15 cellular contexts compared by ENCODE assay signal in genomic region chr14:105069554-105069886, GRCh38. TPM values are rescaled to one million over a fixed set of nuclear protein-coding genes. Genes with fewer than 3 reads are reported as not detected.
DNase-seq lines count a peak whose midpoint lies in the region; ATAC-seq and TF ChIP-seq lines count a peak whose summit lies in the region.
"Had no signal": no experiment of that assay in that cellular context is flagged by ENCODE, and none has a peak within 500 bp of the region (broad histone marks: within the 10 kb centered on the region; RNA-seq: fewer than 3 reads in every experiment).

No MANE protein-coding gene starts in this region.

- intact Hi-C loops in activated CD4-positive, alpha-beta T cell treated with anti-CD3 and anti-CD28 coated beads, Interleukin-2, amount 10 ng/mL, durations not matched to agents 24 days and 14 days (cut with micrococcal nuclease) = loop anchor here (5.0 to 10.0 kb wide), 2 partner anchors 225 to 423 kb away; partner anchors contain the start of gene TEDC1
- intact Hi-C loops in activated T-helper 1 cell treated with anti-CD3 and anti-CD28 coated beads, Interleukin-12 subunit alpha, Interleukin-12 subunit beta, Interleukin-2, Interleukin-4 antibody, amounts not matched to agents 30 ng/mL and 10 ng/mL and 1 ng/mL, durations not matched to agents 14 hours and 24 hours and 36 hours (cut with micrococcal nuclease) = no loop called here

- peaks cover 2% of the 10 kb centered on the region for H3K36me3 Mint-ChIP-seq in activated CD4-positive, alpha-beta T cell treated with anti-CD3 and anti-CD28 coated beads, Interleukin-2, amount 10 ng/mL, durations not matched to agents 24 days and 14 days (ENCODE audit: low read depth)
- no peaks in the 10 kb centered on the region for H3K36me3 Mint-ChIP-seq in activated T-helper 1 cell treated with anti-CD3 and anti-CD28 coated beads, Interleukin-12 subunit alpha, Interleukin-12 subunit beta, Interleukin-2, Interleukin-4 antibody, amounts not matched to agents 30 ng/mL and 10 ng/mL and 1 ng/mL, durations not matched to agents 14 hours and 24 hours and 36 hours (ENCODE audit: low read depth)
- no peaks in the 10 kb centered on the region for H3K36me3 Mint-ChIP-seq in natural killer cell treated with Interleukin-12 subunit alpha and Interleukin-12 subunit beta and Interleukin-15 and Interleukin-18, amount 100 ng/mL, for 72 hours

- peaks cover 6% of the 10 kb centered on the region for H3K27me3 Mint-ChIP-seq in activated CD4-positive, alpha-beta T cell treated with anti-CD3 and anti-CD28 coated beads, Interleukin-2, amount 10 ng/mL, durations not matched to agents 24 days and 14 days
- H3K27me3 Mint-ChIP-seq in activated T-helper 1 cell treated with anti-CD3 and anti-CD28 coated beads, Interleukin-12 subunit alpha, Interleukin-12 subunit beta, Interleukin-2, Interleukin-4 antibody, amounts not matched to agents 30 ng/mL and 10 ng/mL and 1 ng/mL, durations not matched to agents 14 hours and 24 hours and 36 hours (ENCODE audit: insufficient read depth) = peaks cover 6% of the 10 kb centered on the region
- H3K27me3 Mint-ChIP-seq in natural killer cell treated with Interleukin-12 subunit alpha and Interleukin-12 subunit beta and Interleukin-15 and Interleukin-18, amount 100 ng/mL, for 72 hours = no peaks in the 10 kb centered on the region

- peak overlapping the region; percentile 85 for H3K27ac Mint-ChIP-seq in activated CD4-positive, alpha-beta T cell treated with anti-CD3 and anti-CD28 coated beads, Interleukin-2, amount 10 ng/mL, durations not matched to agents 24 days and 14 days
- H3K27ac Mint-ChIP-seq in activated T-helper 1 cell treated with anti-CD3 and anti-CD28 coated beads, Interleukin-12 subunit alpha, Interleukin-12 subunit beta, Interleukin-2, Interleukin-4 antibody, amounts not matched to agents 30 ng/mL and 10 ng/mL and 1 ng/mL, durations not matched to agents 14 hours and 24 hours and 36 hours = peak overlapping the region; percentile 80
- H3K27ac Mint-ChIP-seq in natural killer cell treated with Interleukin-12 subunit alpha and Interleukin-12 subunit beta and Interleukin-15 and Interleukin-18, amount 100 ng/mL, for 72 hours = peak overlapping the region; percentile 93 to 99

- no peak for TF ChIP-seq CTCF in GM12864 (IDR thresholded peaks at IDR 0.05; ENCODE audit: low read depth, low read length, missing control alignments)

- H3K4me3 Mint-ChIP-seq in activated CD4-positive, alpha-beta T cell treated with anti-CD3 and anti-CD28 coated beads, Interleukin-2, amount 10 ng/mL, durations not matched to agents 24 days and 14 days = peak overlapping the region; percentile 56
- H3K4me3 Mint-ChIP-seq in activated T-helper 1 cell treated with anti-CD3 and anti-CD28 coated beads, Interleukin-12 subunit alpha, Interleukin-12 subunit beta, Interleukin-2, Interleukin-4 antibody, amounts not matched to agents 30 ng/mL and 10 ng/mL and 1 ng/mL, durations not matched to agents 14 hours and 24 hours and 36 hours = peak overlapping the region; percentile 15
- peak overlapping the region; percentile 87 for H3K4me3 Mint-ChIP-seq in natural killer cell treated with Interleukin-12 subunit alpha and Interleukin-12 subunit beta and Interleukin-15 and Interleukin-18, amount 100 ng/mL, for 72 hours
- H3K4me3 Mint-ChIP-seq: activated naive CD4-positive, alpha-beta T cell treated with anti-CD3 and anti-CD28 coated beads, Interleukin-2, amount 10 ng/mL, durations not matched to agents 7 days and 5 days; H9 had no signal

- peak overlapping the region; percentile 35 for H3K4me3 ChIP-seq in GM12864 (ENCODE audit: low read depth, low read length)
- H3K4me3 ChIP-seq: A549, breast epithelium, esophagus squamous epithelium, upper lobe of right lung had no signal

- no peaks in the 10 kb centered on the region for H3K9me3 Mint-ChIP-seq in activated CD4-positive, alpha-beta T cell treated with anti-CD3 and anti-CD28 coated beads, Interleukin-2, amount 10 ng/mL, durations not matched to agents 24 days and 14 days
- H3K9me3 Mint-ChIP-seq in activated T-helper 1 cell treated with anti-CD3 and anti-CD28 coated beads, Interleukin-12 subunit alpha, Interleukin-12 subunit beta, Interleukin-2, Interleukin-4 antibody, amounts not matched to agents 30 ng/mL and 10 ng/mL and 1 ng/mL, durations not matched to agents 14 hours and 24 hours and 36 hours = no peaks in the 10 kb centered on the region
- no peaks in the 10 kb centered on the region for H3K9me3 Mint-ChIP-seq in natural killer cell treated with Interleukin-12 subunit alpha and Interleukin-12 subunit beta and Interleukin-15 and Interleukin-18, amount 100 ng/mL, for 72 hours
- H3K9me3 Mint-ChIP-seq: activated naive CD4-positive, alpha-beta T cell treated with anti-CD3 and anti-CD28 coated beads, Interleukin-2, amount 10 ng/mL, durations not matched to agents 7 days and 5 days; H9 had no signal

- H3K4me1 Mint-ChIP-seq in activated CD4-positive, alpha-beta T cell treated with anti-CD3 and anti-CD28 coated beads, Interleukin-2, amount 10 ng/mL, durations not matched to agents 24 days and 14 days = peaks cover 40% of the 10 kb centered on the region
- H3K4me1 Mint-ChIP-seq in activated T-helper 1 cell treated with anti-CD3 and anti-CD28 coated beads, Interleukin-12 subunit alpha, Interleukin-12 subunit beta, Interleukin-2, Interleukin-4 antibody, amounts not matched to agents 30 ng/mL and 10 ng/mL and 1 ng/mL, durations not matched to agents 14 hours and 24 hours and 36 hours (ENCODE audit: low read depth) = peaks cover 35% of the 10 kb centered on the region
- H3K4me1 Mint-ChIP-seq in natural killer cell treated with Interleukin-12 subunit alpha and Interleukin-12 subunit beta and Interleukin-15 and Interleukin-18, amount 100 ng/mL, for 72 hours (ENCODE audit: low read depth in 2 of 2) = peaks cover 39 to 57% of the 10 kb centered on the region in 2 donors

- ATAC-seq in natural killer cell treated with Interleukin-12 subunit alpha and Interleukin-12 subunit beta and Interleukin-15 and Interleukin-18, amount 100 ng/mL, for 72 hours = no peak
- ATAC-seq in GM18498 (IDR thresholded peaks at IDR 0.05; ENCODE audit: unreplicated experiment) = no peak
- ATAC-seq in GM19455 (IDR thresholded peaks at IDR 0.05; ENCODE audit: unreplicated experiment) = no peak

- no peak for DNase-seq in activated CD4-positive, alpha-beta T cell treated with anti-CD3 and anti-CD28 coated beads, Interleukin-2, amount 10 ng/mL, durations not matched to agents 24 days and 14 days
- no peak for DNase-seq in activated CD4-positive, alpha-beta T cell treated with anti-CD3 and anti-CD28 coated beads, Interleukin-2, amount 50 U/mL, for 4 hours
- DNase-seq in GM12864 (ENCODE audit: low read depth) = no peak
- no peak for DNase-seq in activated T-helper 1 cell treated with anti-CD3 and anti-CD28 coated beads, Interleukin-12 subunit alpha, Interleukin-12 subunit beta, Interleukin-2, Interleukin-4 antibody, amounts not matched to agents 30 ng/mL and 10 ng/mL and 1 ng/mL, durations not matched to agents 14 hours and 24 hours and 36 hours (ENCODE audit: low spot score)
- DNase-seq in natural killer cell treated with Interleukin-12 subunit alpha and Interleukin-12 subunit beta and Interleukin-15 and Interleukin-18, amount 100 ng/mL, for 72 hours (ENCODE audit: low spot score) = no peak
- no peak for DNase-seq in HCEC 1CT
- DNase-seq: activated naive CD4-positive, alpha-beta T cell treated with anti-CD3 and anti-CD28 coated beads, Interleukin-2, amount 10 ng/mL, durations not matched to agents 7 days and 5 days; esophagus squamous epithelium; H9; NCI-H82 had no signal

RNA-seq across cellular contexts. Expression of gene GPR132, which starts 4.3 kb away (rescaled TPM):
- 25.8 and 31.5 TPM in 2 replicates for total RNA-seq in activated CD4-positive, alpha-beta T cell treated with anti-CD3 and anti-CD28 coated beads, Interleukin-2, amount 10 ng/mL, durations not matched to agents 24 days and 14 days
- total RNA-seq in activated T-helper 1 cell treated with anti-CD3 and anti-CD28 coated beads, Interleukin-12 subunit alpha, Interleukin-12 subunit beta, Interleukin-2, Interleukin-4 antibody, amounts not matched to agents 30 ng/mL and 10 ng/mL and 1 ng/mL, durations not matched to agents 14 hours and 24 hours and 36 hours = 24.6 and 24.9 TPM in 2 replicates
- 10 to 100 TPM; 80.9 to 88.3 TPM for total RNA-seq in natural killer cell treated with Interleukin-12 subunit alpha and Interleukin-12 subunit beta and Interleukin-15 and Interleukin-18, amount 100 ng/mL, for 72 hours

RNA-seq across cellular contexts. Expression of gene CDCA4, which starts 48.6 kb away (rescaled TPM):
- 64.6 and 66.3 TPM in 2 replicates for total RNA-seq in activated CD4-positive, alpha-beta T cell treated with anti-CD3 and anti-CD28 coated beads, Interleukin-2, amount 10 ng/mL, durations not matched to agents 24 days and 14 days
- total RNA-seq in activated T-helper 1 cell treated with anti-CD3 and anti-CD28 coated beads, Interleukin-12 subunit alpha, Interleukin-12 subunit beta, Interleukin-2, Interleukin-4 antibody, amounts not matched to agents 30 ng/mL and 10 ng/mL and 1 ng/mL, durations not matched to agents 14 hours and 24 hours and 36 hours = 62.5 and 63.7 TPM in 2 replicates
- 10 to 100 TPM; 39.9 to 71.5 TPM for total RNA-seq in natural killer cell treated with Interleukin-12 subunit alpha and Interleukin-12 subunit beta and Interleukin-15 and Interleukin-18, amount 100 ng/mL, for 72 hours

Comparison
In these comparisons a context has a peak if more than half of its experiments do, and no peak if none do; other contexts are left out.
1. H3K4me3 Mint-ChIP-seq: peak in every context shown above with its lines; median percentile 87 in natural killer cell treated with Interleukin-12 subunit alpha and Interleukin-12 subunit beta and Interleukin-15 and Interleukin-18, amount 100 ng/mL, for 72 hours; 56 in activated CD4-positive, alpha-beta T cell treated with anti-CD3 and anti-CD28 coated beads, Interleukin-2, amount 10 ng/mL, durations not matched to agents 24 days and 14 days; 15 in activated T-helper 1 cell treated with anti-CD3 and anti-CD28 coated beads, Interleukin-12 subunit alpha, Interleukin-12 subunit beta, Interleukin-2, Interleukin-4 antibody, amounts not matched to agents 30 ng/mL and 10 ng/mL and 1 ng/mL, durations not matched to agents 14 hours and 24 hours and 36 hours.